Comparison of ENCODE assay signal across 23 cellular contexts in genomic region chr6:145842693-145843546, GRCh38. TPM values are rescaled to one million over a fixed set of nuclear protein-coding genes. Genes with fewer than 3 reads are reported as not detected.
DNase-seq lines count a peak whose midpoint lies in the region; ATAC-seq and TF ChIP-seq lines count a peak whose summit lies in the region.
"Had no signal": no experiment of that assay in that cellular context is flagged by ENCODE, and none has a peak within 500 bp of the region (broad histone marks: within the 10 kb centered on the region; RNA-seq: fewer than 3 reads in every experiment).

No MANE protein-coding gene starts in this region.

- H3K4me3 ChIP-seq in GM23248 (no peak overlapping the region), esophagus squamous epithelium (no peak overlapping the region), rectal smooth muscle tissue (ENCODE audit: low read length) (no peak overlapping the region), spleen (no peak overlapping the region), upper lobe of right lung (no peak overlapping the region)
- H3K4me3 ChIP-seq: BLaER1, gastrocnemius medialis, left lung had no signal

- H3K36me3 ChIP-seq in GM23248 (ENCODE audit: low read depth) = no peaks in the 10 kb centered on the region
- no peaks in the 10 kb centered on the region for H3K36me3 ChIP-seq in esophagus squamous epithelium
- no peaks in the 10 kb centered on the region for H3K36me3 ChIP-seq in rectal smooth muscle tissue (ENCODE audit: control insufficient read depth, insufficient read depth, low read length)
- H3K36me3 ChIP-seq in spleen = no peaks in the 10 kb centered on the region
- H3K36me3 ChIP-seq in upper lobe of right lung = no peaks in the 10 kb centered on the region
- H3K36me3 ChIP-seq: BLaER1, gastrocnemius medialis, left lung, WERI-Rb-1 had no signal

- H3K27ac ChIP-seq in GM23248 (no peak overlapping the region), esophagus squamous epithelium (peak overlapping the region in 3 of 4 donors; percentile 34 to 61 (median 58)), rectal smooth muscle tissue (ENCODE audit: low read depth, low read length) (peak overlapping the region; percentile 75), spleen (no peak overlapping the region), upper lobe of right lung (no peak overlapping the region)
- H3K27ac ChIP-seq: BLaER1, gastrocnemius medialis, left lung, WERI-Rb-1 had no signal

- in situ Hi-C loops in GM23248 (cut with MboI) = no loop called here

- H3K4me1 Mint-ChIP-seq in activated T-cell treated with anti-CD3 and anti-CD28 coated beads, Interleukin-2, amount 50 U/mL, for 24 hours (ENCODE audit: low read depth) = no peaks in the 10 kb centered on the region
- H3K4me1 Mint-ChIP-seq: activated CD4-positive, alpha-beta memory T cell treated with anti-CD3 and anti-CD28 coated beads, Interleukin-2, amount 10 ng/mL, durations not matched to agents 7 days and 5 days; activated naive CD8-positive, alpha-beta T cell treated with anti-CD3 and anti-CD28 coated beads, Interleukin-2, amount 10 ng/mL, durations not matched to agents 7 days and 5 days; T-cell had no signal

- H3K36me3 Mint-ChIP-seq in activated T-cell treated with anti-CD3 and anti-CD28 coated beads, Interleukin-2, amount 50 U/mL, for 24 hours (ENCODE audit: low read depth) = peaks cover 4% of the 10 kb centered on the region

- no peak overlapping the region for H3K4me2 ChIP-seq in GM23248 (ENCODE audit: unreplicated experiment)
- H3K4me2 ChIP-seq: BLaER1 had no signal

- no peaks in the 10 kb centered on the region for H3K27me3 ChIP-seq in GM23248 (replicated peaks; ENCODE audit: insufficient read depth)
- no peaks in the 10 kb centered on the region for H3K27me3 ChIP-seq in esophagus squamous epithelium
- H3K27me3 ChIP-seq in rectal smooth muscle tissue (ENCODE audit: control insufficient read depth, insufficient read depth, low read length) = no peaks in the 10 kb centered on the region
- H3K27me3 ChIP-seq in spleen (replicated peaks in 1 of 7) = no peaks in the 10 kb centered on the region
- H3K27me3 ChIP-seq in upper lobe of right lung = no peaks in the 10 kb centered on the region
- H3K27me3 ChIP-seq: BLaER1, gastrocnemius medialis, left lung had no signal

- H3K9me3 ChIP-seq in GM23248 (ENCODE audit: low read depth) (no peaks in the 10 kb centered on the region), esophagus squamous epithelium (no peaks in the 10 kb centered on the region), spleen (no peaks in the 10 kb centered on the region), upper lobe of right lung (no peaks in the 10 kb centered on the region)
- H3K9me3 ChIP-seq: BLaER1, gastrocnemius medialis, left lung had no signal

- no peaks in the 10 kb centered on the region for H3K79me2 ChIP-seq in GM23248 (ENCODE audit: insufficient read depth)

- no peak for ATAC-seq in upper lobe of right lung
- ATAC-seq: gastrocnemius medialis, left lung, T-cell had no signal

- H3K4me1 ChIP-seq in GM23248 (ENCODE audit: insufficient read depth) (peaks cover 12% of the 10 kb centered on the region), esophagus squamous epithelium (peaks cover 4 to 28% (median 6%) of the 10 kb centered on the region in 3 donors), rectal smooth muscle tissue (ENCODE audit: control insufficient read depth, insufficient read depth, low read length) (peaks cover 14% of the 10 kb centered on the region), spleen (no peaks in the 10 kb centered on the region), upper lobe of right lung (peaks cover 12% of the 10 kb centered on the region)
- H3K4me1 ChIP-seq: BLaER1, left lung had no signal

- no peak overlapping the region for H3K9ac ChIP-seq in GM23248
- H3K9ac ChIP-seq in rectal smooth muscle tissue (ENCODE audit: low read length) = no peak overlapping the region
- H3K9ac ChIP-seq: BLaER1 had no signal

- intact Hi-C loops in esophagus squamous epithelium (cut with DNase I) = no loop called here
- intact Hi-C loops in spleen (cut with DNase I; ENCODE audit: low total_unique reads) = no loop called here
- intact Hi-C loops in upper lobe of right lung (cut with DNase I) = no loop called here

- no peaks in the 10 kb centered on the region for H3F3A ChIP-seq in GM23248 (ENCODE audit: insufficient read depth)

- no peaks in the 10 kb centered on the region for H3K9me2 ChIP-seq in GM23248 (ENCODE audit: insufficient read depth)

- TF ChIP-seq CTCF in esophagus squamous epithelium (IDR thresholded peaks at IDR 0.05) = no peak
- TF ChIP-seq CTCF in spleen (IDR thresholded peaks at IDR 0.05 in 8 of 11, conservative IDR thresholded peaks at IDR 0.05 in 3 of 11) = no peak
- no peak for TF ChIP-seq CTCF in upper lobe of right lung (IDR thresholded peaks at IDR 0.05)

- H3K9me3 Mint-ChIP-seq in activated T-cell treated with anti-CD3 and anti-CD28 coated beads, Interleukin-2, amount 50 U/mL, for 24 hours = no peaks in the 10 kb centered on the region
- H3K9me3 Mint-ChIP-seq: activated CD4-positive, alpha-beta memory T cell treated with anti-CD3 and anti-CD28 coated beads, Interleukin-2, amount 10 ng/mL, durations not matched to agents 7 days and 5 days; T-cell had no signal

- no peaks in the 10 kb centered on the region for H4K20me1 ChIP-seq in GM23248 (ENCODE audit: insufficient read depth)
- H4K20me1 ChIP-seq: BLaER1 had no signal

- TF ChIP-seq POLR2A in esophagus squamous epithelium (IDR thresholded peaks at IDR 0.05) = no peak
- no peak for TF ChIP-seq POLR2A in spleen (IDR thresholded peaks at IDR 0.05)

- no peak overlapping the region for H3K4me3 Mint-ChIP-seq in activated T-cell treated with anti-CD3 and anti-CD28 coated beads, Interleukin-2, amount 50 U/mL, for 24 hours
- H3K4me3 Mint-ChIP-seq: activated CD4-positive, alpha-beta memory T cell treated with anti-CD3 and anti-CD28 coated beads, Interleukin-2, amount 10 ng/mL, durations not matched to agents 7 days and 5 days; activated naive CD8-positive, alpha-beta T cell treated with anti-CD3 and anti-CD28 coated beads, Interleukin-2, amount 10 ng/mL, durations not matched to agents 7 days and 5 days; T-cell had no signal

- H3K27ac Mint-ChIP-seq in activated T-cell treated with anti-CD3 and anti-CD28 coated beads, Interleukin-2, amount 50 U/mL, for 24 hours = no peak overlapping the region
- H3K27ac Mint-ChIP-seq: activated CD4-positive, alpha-beta memory T cell treated with anti-CD3 and anti-CD28 coated beads, Interleukin-2, amount 10 ng/mL, durations not matched to agents 7 days and 5 days; activated naive CD8-positive, alpha-beta T cell treated with anti-CD3 and anti-CD28 coated beads, Interleukin-2, amount 10 ng/mL, durations not matched to agents 7 days and 5 days; T-cell had no signal

- H3K27me3 Mint-ChIP-seq in activated T-cell treated with anti-CD3 and anti-CD28 coated beads, Interleukin-2, amount 50 U/mL, for 24 hours = no peaks in the 10 kb centered on the region
- H3K27me3 Mint-ChIP-seq: activated CD4-positive, alpha-beta memory T cell treated with anti-CD3 and anti-CD28 coated beads, Interleukin-2, amount 10 ng/mL, durations not matched to agents 7 days and 5 days; activated naive CD8-positive, alpha-beta T cell treated with anti-CD3 and anti-CD28 coated beads, Interleukin-2, amount 10 ng/mL, durations not matched to agents 7 days and 5 days; T-cell had no signal

- peak; percentile 25 for DNase-seq in GM23248
- DNase-seq in SK-N-DZ (ENCODE audit: low spot score) = peak; percentile 84
- no peak for DNase-seq in esophagus squamous epithelium (lab: John Stamatoyannopoulos, UW)
- DNase-seq in spleen = no peak
- no peak for DNase-seq in upper lobe of right lung
- no peak for DNase-seq in HCEC 1CT
- DNase-seq in activated T-cell treated with anti-CD3 and anti-CD28 coated beads, Interleukin-2, amount 50 U/mL, for 24 hours = no peak
- DNase-seq: activated CD4-positive, alpha-beta memory T cell treated with anti-CD3 and anti-CD28 coated beads, Interleukin-2, amount 10 ng/mL, durations not matched to agents 7 days and 5 days; activated naive CD8-positive, alpha-beta T cell treated with anti-CD3 and anti-CD28 coated beads, Interleukin-2, amount 10 ng/mL, durations not matched to agents 7 days and 5 days; activated T-cell treated with anti-CD3 and anti-CD28 coated beads, Interleukin-2, amount 50 U/mL, for 48 hours; caudate nucleus; effector CD8-positive, alpha-beta T cell; gastrocnemius medialis; left lung; NCI-H1105; NCI-H2171; NCI-H774; RPMI8226; stimulated activated CD4-positive, alpha-beta T cell treated with anti-CD3 and anti-CD28 coated beads, Interleukin-4, amount 100 ng/mL, for 1 hour; T-cell; WERI-Rb-1 had no signal

- H2AFZ ChIP-seq in GM23248 = no peak overlapping the region

- WGBS in GM23248 (ENCODE audit: low coverage in 1 of 2, low lambda C conversion rate in 2 of 2, missing lambda C conversion rate in 2 of 2), 2 experiments = 99 to 100% methylated on average over 3 of the region's 3 CpGs
- 78% methylated on average over 3 of the region's 3 CpGs for WGBS in esophagus squamous epithelium, 2 donors
- 92 to 95% (median 95%) methylated on average over 3 of the region's 3 CpGs for WGBS in spleen, 5 donors

RNA-seq across cellular contexts. Expression of gene FBXO30, which starts 28.3 kb away (rescaled TPM):
- 9.4 and 12.6 TPM in 2 replicates for total RNA-seq in GM23248 (2014; rRNA removed; shearing (Covaris generic))
- 7.4 and 8.5 TPM in 2 replicates for polyA plus RNA-seq in GM23248 (2016; fragmentation: Nextera tagmentation; extraction: Ambion mirVana)
- 8.2 and 9.3 TPM in 2 replicates for polyA plus RNA-seq in SK-N-DZ (2014; cell fraction: cytosol; rRNA removed)
- polyA plus RNA-seq in SK-N-DZ (2014; cell fraction: nucleus; rRNA removed) = 8.1 and 8.7 TPM in 2 replicates
- total RNA-seq in esophagus squamous epithelium = 10 to 100 TPM in 1 of 4 donors, 1 to 10 TPM in 3; 4.1 to 23.7 (median 9.0) TPM
- 10 to 100 TPM in 3 of 7 donors, 1 to 10 TPM in 4; 8.1 to 11.1 (median 9.4) TPM for total RNA-seq in spleen
- polyA plus RNA-seq in spleen = 1 to 10 TPM; 2.1 to 3.3 (median 3.1) TPM
- total RNA-seq in upper lobe of right lung = 9.4 TPM

Comparison
In these comparisons a context has a peak if more than half of its experiments do, and no peak if none do; other contexts are left out.
1. DNase-seq: peak in GM23248 (single experiment) and SK-N-DZ (single experiment); none in esophagus squamous epithelium (single experiment), spleen (single experiment), upper lobe of right lung (single experiment), HCEC 1CT (single experiment) and activated T-cell treated with anti-CD3 and anti-CD28 coated beads, Interleukin-2, amount 50 U/mL, for 24 hours (single experiment).
2. H3K27ac ChIP-seq: peak in esophagus squamous epithelium (3 of 4) and rectal smooth muscle tissue (single experiment); none in GM23248 (single experiment), spleen (0 of 8) and upper lobe of right lung (single experiment).